Comparison of ENCODE assay signal across 1 cellular context in the genomic region with DNA sequence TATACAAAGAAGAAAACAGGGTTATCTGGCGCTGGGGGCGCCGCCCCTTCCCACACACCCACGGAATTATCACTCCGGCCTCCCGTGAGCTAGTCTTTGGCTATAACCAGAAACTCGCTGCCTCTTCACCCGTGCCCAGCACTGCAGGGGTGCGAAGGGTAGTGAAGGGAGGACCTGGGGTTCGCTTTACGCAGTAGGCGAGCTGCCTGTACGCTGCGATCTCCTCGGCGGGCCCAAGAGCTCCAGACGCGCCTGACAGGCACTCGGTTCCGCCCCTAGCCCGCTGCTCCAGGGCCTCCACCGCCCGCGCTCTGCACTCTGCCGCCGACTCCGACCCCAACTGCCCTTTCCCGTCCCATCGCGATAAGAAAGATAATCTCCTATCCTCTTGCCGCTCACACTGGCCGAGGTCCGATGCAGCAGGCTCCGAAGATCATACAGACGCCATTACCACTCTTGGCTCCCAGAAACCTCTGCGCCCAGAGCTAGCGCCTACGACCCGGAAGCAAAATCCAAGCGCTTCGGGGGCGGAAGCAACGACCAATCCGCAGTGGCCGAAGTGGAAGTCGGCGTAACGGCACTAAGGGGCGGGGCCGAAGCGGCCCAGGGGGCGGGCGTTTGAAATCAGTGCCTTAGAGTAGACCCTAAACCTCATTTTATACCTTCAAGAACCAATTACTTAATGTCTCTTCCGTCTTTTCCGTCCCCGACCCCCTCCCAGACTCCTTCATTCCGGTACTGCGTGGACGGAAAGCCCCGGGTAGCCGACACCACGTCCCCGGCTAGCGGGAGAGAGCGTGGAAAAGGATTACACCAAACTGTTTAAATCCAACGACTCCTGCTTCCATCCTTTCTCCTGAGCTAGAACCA.
TF ChIP-seq lines count a peak whose summit lies in the region.

A gene (minus strand): TSS at position 458 of the 870 bp plus-strand sequence. CDS start 1,371 bp downstream, outside the sequence.
A gene (plus strand): TSS at position 611 of the 870 bp plus-strand sequence. CDS start 23,664 bp downstream, outside the sequence.

TF ChIP-seq in HepG2, 621 proteins besides CTCF, POLR2A, EP300 and RAD21 (continued from another document and continues in another):
- TF ChIP-seq, protein P1, sequence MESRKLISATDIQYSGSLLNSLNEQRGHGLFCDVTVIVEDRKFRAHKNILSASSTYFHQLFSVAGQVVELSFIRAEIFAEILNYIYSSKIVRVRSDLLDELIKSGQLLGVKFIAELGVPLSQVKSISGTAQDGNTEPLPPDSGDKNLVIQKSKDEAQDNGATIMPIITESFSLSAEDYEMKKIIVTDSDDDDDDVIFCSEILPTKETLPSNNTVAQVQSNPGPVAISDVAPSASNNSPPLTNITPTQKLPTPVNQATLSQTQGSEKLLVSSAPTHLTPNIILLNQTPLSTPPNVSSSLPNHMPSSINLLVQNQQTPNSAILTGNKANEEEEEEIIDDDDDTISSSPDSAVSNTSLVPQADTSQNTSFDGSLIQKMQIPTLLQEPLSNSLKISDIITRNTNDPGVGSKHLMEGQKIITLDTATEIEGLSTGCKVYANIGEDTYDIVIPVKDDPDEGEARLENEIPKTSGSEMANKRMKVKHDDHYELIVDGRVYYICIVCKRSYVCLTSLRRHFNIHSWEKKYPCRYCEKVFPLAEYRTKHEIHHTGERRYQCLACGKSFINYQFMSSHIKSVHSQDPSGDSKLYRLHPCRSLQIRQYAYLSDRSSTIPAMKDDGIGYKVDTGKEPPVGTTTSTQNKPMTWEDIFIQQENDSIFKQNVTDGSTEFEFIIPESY (CRISPR knock-in tag; IDR thresholded peaks at IDR 0.05) = no peak
- TF ChIP-seq ZNF616 (CRISPR knock-in tag; IDR thresholded peaks at IDR 0.05; ENCODE audit: low read depth) (no peak), ATF1 (CRISPR knock-in tag; IDR thresholded peaks at IDR 0.05) (peak; percentile 73), GATAD1 (CRISPR knock-in tag; IDR thresholded peaks at IDR 0.05) (peak; percentile 98), XRCC5 (optimal IDR thresholded peaks at IDR 0.05; ENCODE audit: low read length) (peak; percentile 49), REL (CRISPR knock-in tag; conservative IDR thresholded peaks at IDR 0.05) (no peak), POGZ (CRISPR knock-in tag; IDR thresholded peaks at IDR 0.05) (peak; percentile 91), PCBP2 (optimal IDR thresholded peaks at IDR 0.05; ENCODE audit: low read depth, low read length, poor library complexity, severe bottlenecking) (no peak), ZNF432 (CRISPR knock-in tag; IDR thresholded peaks at IDR 0.05; ENCODE audit: borderline replicate concordance) (no peak), CEBPG (CRISPR knock-in tag; IDR thresholded peaks at IDR 0.05) (no peak), DNMT3B (CRISPR knock-in tag; conservative IDR thresholded peaks at IDR 0.05) (0 out of 2 replicates have a peak, but pooled peaks have one; percentile 27), ZBTB38 (CRISPR knock-in tag; IDR thresholded peaks at IDR 0.05) (peak; percentile 47; the same call in 1 of the 2 replicates), ZNF350 (CRISPR knock-in tag; IDR thresholded peaks at IDR 0.05; ENCODE audit: borderline replicate concordance, low read depth) (peak; percentile 90), HOXA9 (CRISPR knock-in tag; IDR thresholded peaks at IDR 0.05; ENCODE audit: borderline replicate concordance) (no peak), ZNF841 (CRISPR knock-in tag; IDR thresholded peaks at IDR 0.05; ENCODE audit: borderline replicate concordance) (no peak), SPEN (CRISPR knock-in tag; IDR thresholded peaks at IDR 0.05; ENCODE audit: low read depth) (peak; percentile 84), HOXA5 (CRISPR knock-in tag; IDR thresholded peaks at IDR 0.05) (no peak), ZNF564 (CRISPR knock-in tag; IDR thresholded peaks at IDR 0.05) (no peak), ZNF720 (CRISPR knock-in tag; IDR thresholded peaks at IDR 0.05) (no peak), HHEX (CRISPR knock-in tag; IDR thresholded peaks at IDR 0.05) (no peak), ZNF709 (CRISPR knock-in tag; IDR thresholded peaks at IDR 0.05) (no peak), ZNF605 (CRISPR knock-in tag; IDR thresholded peaks at IDR 0.05) (peak; percentile 40; the same call in 1 of the 2 replicates), PAWR (CRISPR knock-in tag; IDR thresholded peaks at IDR 0.05; ENCODE audit: borderline replicate concordance) (peak; percentile 64; the same call in 1 of the 2 replicates), FOXO1 (CRISPR knock-in tag; IDR thresholded peaks at IDR 0.05) (no peak), TEAD3 (CRISPR knock-in tag; optimal IDR thresholded peaks at IDR 0.05; ENCODE audit: borderline replicate concordance) (peak; percentile 49), HMGA1 (CRISPR knock-in tag; conservative IDR thresholded peaks at IDR 0.05) (no peak), TAF1 (CRISPR knock-in tag; IDR thresholded peaks at IDR 0.05) (peak; percentile 91), RBAK (CRISPR knock-in tag; IDR thresholded peaks at IDR 0.05) (no peak), EEA1 (CRISPR knock-in tag; IDR thresholded peaks at IDR 0.05; ENCODE audit: borderline replicate concordance) (no peak)
- TF ChIP-seq, protein P2, sequence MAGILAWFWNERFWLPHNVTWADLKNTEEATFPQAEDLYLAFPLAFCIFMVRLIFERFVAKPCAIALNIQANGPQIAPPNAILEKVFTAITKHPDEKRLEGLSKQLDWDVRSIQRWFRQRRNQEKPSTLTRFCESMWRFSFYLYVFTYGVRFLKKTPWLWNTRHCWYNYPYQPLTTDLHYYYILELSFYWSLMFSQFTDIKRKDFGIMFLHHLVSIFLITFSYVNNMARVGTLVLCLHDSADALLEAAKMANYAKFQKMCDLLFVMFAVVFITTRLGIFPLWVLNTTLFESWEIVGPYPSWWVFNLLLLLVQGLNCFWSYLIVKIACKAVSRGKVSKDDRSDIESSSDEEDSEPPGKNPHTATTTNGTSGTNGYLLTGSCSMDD (CRISPR knock-in tag; IDR thresholded peaks at IDR 0.05) = no peak
- TF ChIP-seq, protein P3, sequence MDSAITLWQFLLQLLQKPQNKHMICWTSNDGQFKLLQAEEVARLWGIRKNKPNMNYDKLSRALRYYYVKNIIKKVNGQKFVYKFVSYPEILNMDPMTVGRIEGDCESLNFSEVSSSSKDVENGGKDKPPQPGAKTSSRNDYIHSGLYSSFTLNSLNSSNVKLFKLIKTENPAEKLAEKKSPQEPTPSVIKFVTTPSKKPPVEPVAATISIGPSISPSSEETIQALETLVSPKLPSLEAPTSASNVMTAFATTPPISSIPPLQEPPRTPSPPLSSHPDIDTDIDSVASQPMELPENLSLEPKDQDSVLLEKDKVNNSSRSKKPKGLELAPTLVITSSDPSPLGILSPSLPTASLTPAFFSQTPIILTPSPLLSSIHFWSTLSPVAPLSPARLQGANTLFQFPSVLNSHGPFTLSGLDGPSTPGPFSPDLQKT (CRISPR knock-in tag; IDR thresholded peaks at IDR 0.05; ENCODE audit: borderline replicate concordance) = no peak
- TF ChIP-seq, protein P4, sequence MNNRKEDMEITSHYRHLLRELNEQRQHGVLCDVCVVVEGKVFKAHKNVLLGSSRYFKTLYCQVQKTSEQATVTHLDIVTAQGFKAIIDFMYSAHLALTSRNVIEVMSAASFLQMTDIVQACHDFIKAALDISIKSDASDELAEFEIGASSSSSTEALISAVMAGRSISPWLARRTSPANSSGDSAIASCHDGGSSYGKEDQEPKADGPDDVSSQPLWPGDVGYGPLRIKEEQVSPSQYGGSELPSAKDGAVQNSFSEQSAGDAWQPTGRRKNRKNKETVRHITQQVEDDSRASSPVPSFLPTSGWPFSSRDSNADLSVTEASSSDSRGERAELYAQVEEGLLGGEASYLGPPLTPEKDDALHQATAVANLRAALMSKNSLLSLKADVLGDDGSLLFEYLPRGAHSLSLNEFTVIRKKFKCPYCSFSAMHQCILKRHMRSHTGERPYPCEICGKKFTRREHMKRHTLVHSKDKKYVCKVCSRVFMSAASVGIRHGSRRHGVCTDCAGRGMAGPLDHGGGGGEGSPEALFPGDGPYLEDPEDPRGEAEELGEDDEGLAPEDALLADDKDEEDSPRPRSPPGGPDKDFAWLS (CRISPR knock-in tag; IDR thresholded peaks at IDR 0.05; ENCODE audit: borderline replicate concordance) = no peak
- TF ChIP-seq, protein P5, sequence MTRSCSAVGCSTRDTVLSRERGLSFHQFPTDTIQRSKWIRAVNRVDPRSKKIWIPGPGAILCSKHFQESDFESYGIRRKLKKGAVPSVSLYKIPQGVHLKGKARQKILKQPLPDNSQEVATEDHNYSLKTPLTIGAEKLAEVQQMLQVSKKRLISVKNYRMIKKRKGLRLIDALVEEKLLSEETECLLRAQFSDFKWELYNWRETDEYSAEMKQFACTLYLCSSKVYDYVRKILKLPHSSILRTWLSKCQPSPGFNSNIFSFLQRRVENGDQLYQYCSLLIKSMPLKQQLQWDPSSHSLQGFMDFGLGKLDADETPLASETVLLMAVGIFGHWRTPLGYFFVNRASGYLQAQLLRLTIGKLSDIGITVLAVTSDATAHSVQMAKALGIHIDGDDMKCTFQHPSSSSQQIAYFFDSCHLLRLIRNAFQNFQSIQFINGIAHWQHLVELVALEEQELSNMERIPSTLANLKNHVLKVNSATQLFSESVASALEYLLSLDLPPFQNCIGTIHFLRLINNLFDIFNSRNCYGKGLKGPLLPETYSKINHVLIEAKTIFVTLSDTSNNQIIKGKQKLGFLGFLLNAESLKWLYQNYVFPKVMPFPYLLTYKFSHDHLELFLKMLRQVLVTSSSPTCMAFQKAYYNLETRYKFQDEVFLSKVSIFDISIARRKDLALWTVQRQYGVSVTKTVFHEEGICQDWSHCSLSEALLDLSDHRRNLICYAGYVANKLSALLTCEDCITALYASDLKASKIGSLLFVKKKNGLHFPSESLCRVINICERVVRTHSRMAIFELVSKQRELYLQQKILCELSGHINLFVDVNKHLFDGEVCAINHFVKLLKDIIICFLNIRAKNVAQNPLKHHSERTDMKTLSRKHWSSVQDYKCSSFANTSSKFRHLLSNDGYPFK (CRISPR knock-in tag; IDR thresholded peaks at IDR 0.05; ENCODE audit: borderline replicate concordance) = peak; percentile 82; the same call in 1 of the 2 replicates
- TF ChIP-seq, protein P6, sequence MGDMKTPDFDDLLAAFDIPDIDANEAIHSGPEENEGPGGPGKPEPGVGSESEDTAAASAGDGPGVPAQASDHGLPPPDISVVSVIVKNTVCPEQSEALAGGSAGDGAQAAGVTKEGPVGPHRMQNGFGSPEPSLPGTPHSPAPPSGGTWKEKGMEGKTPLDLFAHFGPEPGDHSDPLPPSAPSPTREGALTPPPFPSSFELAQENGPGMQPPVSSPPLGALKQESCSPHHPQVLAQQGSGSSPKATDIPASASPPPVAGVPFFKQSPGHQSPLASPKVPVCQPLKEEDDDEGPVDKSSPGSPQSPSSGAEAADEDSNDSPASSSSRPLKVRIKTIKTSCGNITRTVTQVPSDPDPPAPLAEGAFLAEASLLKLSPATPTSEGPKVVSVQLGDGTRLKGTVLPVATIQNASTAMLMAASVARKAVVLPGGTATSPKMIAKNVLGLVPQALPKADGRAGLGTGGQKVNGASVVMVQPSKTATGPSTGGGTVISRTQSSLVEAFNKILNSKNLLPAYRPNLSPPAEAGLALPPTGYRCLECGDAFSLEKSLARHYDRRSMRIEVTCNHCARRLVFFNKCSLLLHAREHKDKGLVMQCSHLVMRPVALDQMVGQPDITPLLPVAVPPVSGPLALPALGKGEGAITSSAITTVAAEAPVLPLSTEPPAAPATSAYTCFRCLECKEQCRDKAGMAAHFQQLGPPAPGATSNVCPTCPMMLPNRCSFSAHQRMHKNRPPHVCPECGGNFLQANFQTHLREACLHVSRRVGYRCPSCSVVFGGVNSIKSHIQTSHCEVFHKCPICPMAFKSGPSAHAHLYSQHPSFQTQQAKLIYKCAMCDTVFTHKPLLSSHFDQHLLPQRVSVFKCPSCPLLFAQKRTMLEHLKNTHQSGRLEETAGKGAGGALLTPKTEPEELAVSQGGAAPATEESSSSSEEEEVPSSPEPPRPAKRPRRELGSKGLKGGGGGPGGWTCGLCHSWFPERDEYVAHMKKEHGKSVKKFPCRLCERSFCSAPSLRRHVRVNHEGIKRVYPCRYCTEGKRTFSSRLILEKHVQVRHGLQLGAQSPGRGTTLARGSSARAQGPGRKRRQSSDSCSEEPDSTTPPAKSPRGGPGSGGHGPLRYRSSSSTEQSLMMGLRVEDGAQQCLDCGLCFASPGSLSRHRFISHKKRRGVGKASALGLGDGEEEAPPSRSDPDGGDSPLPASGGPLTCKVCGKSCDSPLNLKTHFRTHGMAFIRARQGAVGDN (CRISPR knock-in tag; IDR thresholded peaks at IDR 0.05) = peak; percentile 76; the same call in 1 of the 2 replicates
- TF ChIP-seq, protein P7, sequence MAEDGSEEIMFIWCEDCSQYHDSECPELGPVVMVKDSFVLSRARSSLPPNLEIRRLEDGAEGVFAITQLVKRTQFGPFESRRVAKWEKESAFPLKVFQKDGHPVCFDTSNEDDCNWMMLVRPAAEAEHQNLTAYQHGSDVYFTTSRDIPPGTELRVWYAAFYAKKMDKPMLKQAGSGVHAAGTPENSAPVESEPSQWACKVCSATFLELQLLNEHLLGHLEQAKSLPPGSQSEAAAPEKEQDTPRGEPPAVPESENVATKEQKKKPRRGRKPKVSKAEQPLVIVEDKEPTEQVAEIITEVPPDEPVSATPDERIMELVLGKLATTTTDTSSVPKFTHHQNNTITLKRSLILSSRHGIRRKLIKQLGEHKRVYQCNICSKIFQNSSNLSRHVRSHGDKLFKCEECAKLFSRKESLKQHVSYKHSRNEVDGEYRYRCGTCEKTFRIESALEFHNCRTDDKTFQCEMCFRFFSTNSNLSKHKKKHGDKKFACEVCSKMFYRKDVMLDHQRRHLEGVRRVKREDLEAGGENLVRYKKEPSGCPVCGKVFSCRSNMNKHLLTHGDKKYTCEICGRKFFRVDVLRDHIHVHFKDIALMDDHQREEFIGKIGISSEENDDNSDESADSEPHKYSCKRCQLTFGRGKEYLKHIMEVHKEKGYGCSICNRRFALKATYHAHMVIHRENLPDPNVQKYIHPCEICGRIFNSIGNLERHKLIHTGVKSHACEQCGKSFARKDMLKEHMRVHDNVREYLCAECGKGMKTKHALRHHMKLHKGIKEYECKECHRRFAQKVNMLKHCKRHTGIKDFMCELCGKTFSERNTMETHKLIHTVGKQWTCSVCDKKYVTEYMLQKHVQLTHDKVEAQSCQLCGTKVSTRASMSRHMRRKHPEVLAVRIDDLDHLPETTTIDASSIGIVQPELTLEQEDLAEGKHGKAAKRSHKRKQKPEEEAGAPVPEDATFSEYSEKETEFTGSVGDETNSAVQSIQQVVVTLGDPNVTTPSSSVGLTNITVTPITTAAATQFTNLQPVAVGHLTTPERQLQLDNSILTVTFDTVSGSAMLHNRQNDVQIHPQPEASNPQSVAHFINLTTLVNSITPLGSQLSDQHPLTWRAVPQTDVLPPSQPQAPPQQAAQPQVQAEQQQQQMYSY (CRISPR knock-in tag; IDR thresholded peaks at IDR 0.05) = no peak
- TF ChIP-seq, protein P8, sequence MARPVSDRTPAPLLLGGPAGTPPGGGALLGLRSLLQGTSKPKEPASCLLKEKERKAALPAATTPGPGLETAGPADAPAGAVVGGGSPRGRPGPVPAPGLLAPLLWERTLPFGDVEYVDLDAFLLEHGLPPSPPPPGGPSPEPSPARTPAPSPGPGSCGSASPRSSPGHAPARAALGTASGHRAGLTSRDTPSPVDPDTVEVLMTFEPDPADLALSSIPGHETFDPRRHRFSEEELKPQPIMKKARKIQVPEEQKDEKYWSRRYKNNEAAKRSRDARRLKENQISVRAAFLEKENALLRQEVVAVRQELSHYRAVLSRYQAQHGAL (CRISPR knock-in tag; IDR thresholded peaks at IDR 0.05; ENCODE audit: not compliant biosample characterization) = no peak
